1 cellular context compared by ENCODE assay signal in the genomic region with DNA sequence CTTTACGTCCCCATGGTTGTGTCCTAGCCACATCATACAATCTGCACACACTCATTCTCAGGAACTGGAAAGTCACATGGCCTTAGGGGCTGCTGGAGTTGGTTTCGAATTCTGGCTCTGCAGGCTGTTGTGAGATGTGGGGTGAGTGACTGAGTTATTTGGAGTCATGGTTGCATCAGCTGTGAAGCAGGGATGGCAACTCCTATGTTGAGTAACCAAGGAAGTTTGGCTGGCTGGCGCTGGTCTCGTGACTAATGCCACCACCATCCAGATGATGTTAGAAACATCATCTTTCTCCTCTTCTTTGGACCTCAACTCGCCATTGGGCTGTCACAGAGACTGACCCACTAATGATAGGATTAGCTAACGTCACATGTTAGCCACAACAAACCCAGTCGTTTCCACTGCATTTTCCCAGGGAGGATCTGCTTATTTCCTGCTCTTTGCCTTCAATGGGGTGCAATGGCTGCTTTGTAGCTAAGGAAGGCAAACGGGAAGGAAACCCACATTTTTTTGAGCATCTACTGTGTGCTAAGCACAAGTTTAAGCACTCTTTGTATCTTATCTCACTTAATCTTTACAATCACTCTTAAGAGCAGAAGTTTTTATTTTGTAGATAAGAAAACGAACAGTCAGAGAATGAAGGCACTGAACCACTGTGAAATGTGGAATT.
TF ChIP-seq lines count a peak whose summit lies in the region.

No MANE protein-coding gene starts in this region.

TF ChIP-seq in GM23338, 12 proteins besides CTCF, POLR2A, EP300 and RAD21 (continued from another document):
- TF ChIP-seq, protein P1, sequence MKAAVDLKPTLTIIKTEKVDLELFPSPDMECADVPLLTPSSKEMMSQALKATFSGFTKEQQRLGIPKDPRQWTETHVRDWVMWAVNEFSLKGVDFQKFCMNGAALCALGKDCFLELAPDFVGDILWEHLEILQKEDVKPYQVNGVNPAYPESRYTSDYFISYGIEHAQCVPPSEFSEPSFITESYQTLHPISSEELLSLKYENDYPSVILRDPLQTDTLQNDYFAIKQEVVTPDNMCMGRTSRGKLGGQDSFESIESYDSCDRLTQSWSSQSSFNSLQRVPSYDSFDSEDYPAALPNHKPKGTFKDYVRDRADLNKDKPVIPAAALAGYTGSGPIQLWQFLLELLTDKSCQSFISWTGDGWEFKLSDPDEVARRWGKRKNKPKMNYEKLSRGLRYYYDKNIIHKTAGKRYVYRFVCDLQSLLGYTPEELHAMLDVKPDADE (IDR thresholded peaks at IDR 0.05) = no peak
- TF ChIP-seq, protein P2, sequence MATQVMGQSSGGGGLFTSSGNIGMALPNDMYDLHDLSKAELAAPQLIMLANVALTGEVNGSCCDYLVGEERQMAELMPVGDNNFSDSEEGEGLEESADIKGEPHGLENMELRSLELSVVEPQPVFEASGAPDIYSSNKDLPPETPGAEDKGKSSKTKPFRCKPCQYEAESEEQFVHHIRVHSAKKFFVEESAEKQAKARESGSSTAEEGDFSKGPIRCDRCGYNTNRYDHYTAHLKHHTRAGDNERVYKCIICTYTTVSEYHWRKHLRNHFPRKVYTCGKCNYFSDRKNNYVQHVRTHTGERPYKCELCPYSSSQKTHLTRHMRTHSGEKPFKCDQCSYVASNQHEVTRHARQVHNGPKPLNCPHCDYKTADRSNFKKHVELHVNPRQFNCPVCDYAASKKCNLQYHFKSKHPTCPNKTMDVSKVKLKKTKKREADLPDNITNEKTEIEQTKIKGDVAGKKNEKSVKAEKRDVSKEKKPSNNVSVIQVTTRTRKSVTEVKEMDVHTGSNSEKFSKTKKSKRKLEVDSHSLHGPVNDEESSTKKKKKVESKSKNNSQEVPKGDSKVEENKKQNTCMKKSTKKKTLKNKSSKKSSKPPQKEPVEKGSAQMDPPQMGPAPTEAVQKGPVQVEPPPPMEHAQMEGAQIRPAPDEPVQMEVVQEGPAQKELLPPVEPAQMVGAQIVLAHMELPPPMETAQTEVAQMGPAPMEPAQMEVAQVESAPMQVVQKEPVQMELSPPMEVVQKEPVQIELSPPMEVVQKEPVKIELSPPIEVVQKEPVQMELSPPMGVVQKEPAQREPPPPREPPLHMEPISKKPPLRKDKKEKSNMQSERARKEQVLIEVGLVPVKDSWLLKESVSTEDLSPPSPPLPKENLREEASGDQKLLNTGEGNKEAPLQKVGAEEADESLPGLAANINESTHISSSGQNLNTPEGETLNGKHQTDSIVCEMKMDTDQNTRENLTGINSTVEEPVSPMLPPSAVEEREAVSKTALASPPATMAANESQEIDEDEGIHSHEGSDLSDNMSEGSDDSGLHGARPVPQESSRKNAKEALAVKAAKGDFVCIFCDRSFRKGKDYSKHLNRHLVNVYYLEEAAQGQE (IDR thresholded peaks at IDR 0.05; ENCODE audit: unreplicated experiment) = no peak
- no peak for TF ChIP-seq ZNF114 (CRISPR knock-in tag; IDR thresholded peaks at IDR 0.05)
- no peak for TF ChIP-seq POLR2AphosphoS5 (IDR thresholded peaks at IDR 0.05; ENCODE audit: low read depth)
- no peak for TF ChIP-seq STAT1 (IDR thresholded peaks at IDR 0.05; ENCODE audit: unreplicated experiment)
TF ChIP-seq in GM23338: peak in this region for 0.
